Comparison of ENCODE assay signal across 9 cellular contexts in the genomic region with DNA sequence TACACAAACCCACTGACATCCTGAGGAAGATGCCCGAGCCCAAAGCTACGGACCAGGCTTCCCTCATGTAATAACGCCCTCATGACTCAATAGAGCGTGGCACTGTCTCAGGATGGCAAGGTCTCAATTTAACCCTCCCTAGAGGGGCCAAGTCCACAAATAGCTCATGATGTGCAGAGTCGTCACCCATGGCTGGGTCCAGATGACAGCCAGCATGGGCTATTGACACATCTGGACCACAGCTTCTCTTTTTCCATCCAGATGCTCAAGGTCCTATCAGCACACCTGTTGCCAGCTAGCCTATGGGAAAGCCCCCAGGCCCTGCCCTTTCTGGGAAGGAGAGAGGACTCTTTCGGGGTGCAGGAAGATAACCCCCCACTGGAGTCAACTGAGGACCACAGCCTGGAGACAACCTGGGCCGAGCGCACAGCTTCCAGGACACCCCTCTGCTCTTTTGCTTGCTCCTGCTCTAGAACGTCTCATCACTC. TPM values are rescaled to one million over a fixed set of nuclear protein-coding genes. Genes with fewer than 3 reads are reported as not detected.
A peak's percentile ranks its signal among the peaks of the same experiment; 100 is the strongest.
DNase-seq lines count a peak whose midpoint lies in the region; ATAC-seq lines count a peak whose summit lies in the region.
"Had no signal": no experiment of that assay in that cellular context is flagged by ENCODE, and none has a peak within 500 bp of the region (broad histone marks: within the 10 kb centered on the region; RNA-seq: fewer than 3 reads in every experiment).

No MANE protein-coding gene starts in this region.

- peak overlapping the region; percentile 95 for H3K27ac ChIP-seq in thymus (ENCODE audit: low read depth)

- H3K27me3 Mint-ChIP-seq in activated naive CD4-positive, alpha-beta T cell treated with anti-CD3 and anti-CD28 coated beads for 36 hours (ENCODE audit: low read depth): no peaks in the 10 kb centered on the region
- no peaks in the 10 kb centered on the region for H3K27me3 Mint-ChIP-seq in activated T-cell treated with anti-CD3 and anti-CD28 coated beads, Interleukin-2, amount 50 U/mL, for 24 hours

- CTCF ChIA-PET in activated naive CD4-positive, alpha-beta T cell treated with anti-CD3 and anti-CD28 coated beads for 36 hours (lab: Charles Lee): interaction anchor here (1.0 to 4.0 kb wide), 7 partner anchors 9 to 174 kb away, joined by 3 to 19 read pairs (median 8); no protein-coding TSS in a partner anchor

- WGBS in thymus: 83% methylated on average over 9 of the region's 9 CpGs

- H3K4me1 ChIP-seq in thymus (ENCODE audit: control insufficient read depth, insufficient read depth, low read length): peaks cover 57% of the 10 kb centered on the region

- no peaks in the 10 kb centered on the region for H3K9me3 Mint-ChIP-seq in activated naive CD4-positive, alpha-beta T cell treated with anti-CD3 and anti-CD28 coated beads for 36 hours
- H3K9me3 Mint-ChIP-seq in activated T-cell treated with anti-CD3 and anti-CD28 coated beads, Interleukin-2, amount 50 U/mL, for 24 hours: no peaks in the 10 kb centered on the region

- H3K4me1 Mint-ChIP-seq in activated naive CD4-positive, alpha-beta T cell treated with anti-CD3 and anti-CD28 coated beads for 36 hours (ENCODE audit: low read depth): peaks cover 76% of the 10 kb centered on the region
- H3K4me1 Mint-ChIP-seq in activated T-cell treated with anti-CD3 and anti-CD28 coated beads, Interleukin-2, amount 50 U/mL, for 24 hours (ENCODE audit: low read depth): peaks cover 92% of the 10 kb centered on the region

- peak; percentile 67 for DNase-seq in activated naive CD4-positive, alpha-beta T cell treated with anti-CD3 and anti-CD28 coated beads for 36 hours
- no peak for DNase-seq in activated naive CD4-positive, alpha-beta T cell treated with Interleukin-2 at 50 U/mL for 16 hours
- DNase-seq in activated T-cell treated with anti-CD3 and anti-CD28 coated beads, Interleukin-2, amount 50 U/mL, for 24 hours: no peak
- DNase-seq in NCI-H1694 (lab: John Stamatoyannopoulos, UW) (no peak), NCI-H146 (lab: John Stamatoyannopoulos, UW) (no peak), GM19240 (ENCODE audit: insufficient read length, low spot score) (no peak)

- peaks cover 8% of the 10 kb centered on the region for H3K36me3 ChIP-seq in thymus (ENCODE audit: control insufficient read depth, insufficient read depth)

- H3K27me3 ChIP-seq in thymus (ENCODE audit: control insufficient read depth, insufficient read depth): no peaks in the 10 kb centered on the region

- H3K27ac Mint-ChIP-seq in activated naive CD4-positive, alpha-beta T cell treated with anti-CD3 and anti-CD28 coated beads for 36 hours: peak overlapping the region; percentile 100
- H3K27ac Mint-ChIP-seq in activated T-cell treated with anti-CD3 and anti-CD28 coated beads, Interleukin-2, amount 50 U/mL, for 24 hours: peak overlapping the region; percentile 98

- peak; percentile 50 for ATAC-seq in HG02981 (IDR thresholded peaks at IDR 0.05; ENCODE audit: unreplicated experiment)

- peak overlapping the region; percentile 98 for H3K4me3 Mint-ChIP-seq in activated naive CD4-positive, alpha-beta T cell treated with anti-CD3 and anti-CD28 coated beads for 36 hours
- peak overlapping the region; percentile 94 for H3K4me3 Mint-ChIP-seq in activated T-cell treated with anti-CD3 and anti-CD28 coated beads, Interleukin-2, amount 50 U/mL, for 24 hours

- peak overlapping the region; percentile 87 for H3K4me3 ChIP-seq in thymus (ENCODE audit: low read length)

- peaks cover 30% of the 10 kb centered on the region for H3K36me3 Mint-ChIP-seq in activated naive CD4-positive, alpha-beta T cell treated with anti-CD3 and anti-CD28 coated beads for 36 hours (ENCODE audit: low read depth)
- peaks cover 53% of the 10 kb centered on the region for H3K36me3 Mint-ChIP-seq in activated T-cell treated with anti-CD3 and anti-CD28 coated beads, Interleukin-2, amount 50 U/mL, for 24 hours (ENCODE audit: low read depth)

- H3K9me3 ChIP-seq in thymus (ENCODE audit: control insufficient read depth): no peaks in the 10 kb centered on the region

- intact Hi-C loops in activated naive CD4-positive, alpha-beta T cell treated with anti-CD3 and anti-CD28 coated beads for 36 hours (cut with micrococcal nuclease): loop anchor here (1.0 to 5.0 kb wide), 4 partner anchors 11 to 1178 kb away; a partner anchor contains a TSS

RNA-seq across cellular contexts. Expression of a gene that starts 2.8 kb away (rescaled TPM):
- 100 to 1,000 TPM; 205 to 208 TPM for total RNA-seq in activated naive CD4-positive, alpha-beta T cell treated with anti-CD3 and anti-CD28 coated beads for 36 hours
- polyA plus RNA-seq in thymus: 364 TPM

RNA-seq across cellular contexts. Expression of a gene that starts 31.3 kb away (rescaled TPM):
- under 1 TPM; 0.36 to 0.37 TPM for total RNA-seq in activated naive CD4-positive, alpha-beta T cell treated with anti-CD3 and anti-CD28 coated beads for 36 hours
- 0.27 TPM for polyA plus RNA-seq in thymus
- total RNA-seq: subcutaneous adipose tissue had no signal
